17 cellular contexts compared by ENCODE assay signal in genomic region chr1:218556016-218556415, GRCh38.
"Had no signal": no experiment of that assay in that cellular context is flagged by ENCODE, and none has a peak within 500 bp of the region (broad histone marks: within the 10 kb centered on the region; RNA-seq: fewer than 3 reads in every experiment).

No MANE protein-coding gene starts in this region.

- H3K4me3 Mint-ChIP-seq: T-cell had no signal

- H3K36me3 Mint-ChIP-seq: T-cell had no signal

- DNase-seq: KBM-7, NCI-H1092 treated with DMSO at 0.1 percent for 48 hours, NCI-H1436, NCI-H187, NCI-H2029, NCI-H2081 treated with DMSO at 0.1 percent for 48 hours, NCI-H2171, NCI-H226, NCI-H446, NCI-H510A, NCI-H524 treated with DMSO at 0.1 percent for 48 hours, NCI-H69, NCI-H774, SHP77, SK-N-SH, SW 1271, T-cell had no signal

- H3K4me1 Mint-ChIP-seq: T-cell had no signal

- H3K27ac Mint-ChIP-seq: T-cell had no signal

- H3K27me3 Mint-ChIP-seq: T-cell had no signal
